Comparison of ENCODE assay signal across 21 cellular contexts in genomic region chr1:43306688-43307457, GRCh38. TPM values are rescaled to one million over a fixed set of nuclear protein-coding genes. Genes with fewer than 3 reads are reported as not detected.
"Had no signal": no experiment of that assay in that cellular context is flagged by ENCODE, and none has a peak within 500 bp of the region (broad histone marks: within the 10 kb centered on the region; RNA-seq: fewer than 3 reads in every experiment).

No MANE protein-coding gene starts in this region.

- H3K27ac Mint-ChIP-seq: activated CD8-positive, alpha-beta T cell treated with anti-CD3 and anti-CD28 coated beads, Interleukin-2, amount 10 ng/mL, durations not matched to agents 7 days and 5 days; activated T-helper 1 cell treated with anti-CD3 and anti-CD28 coated beads, Interleukin-12 subunit alpha, Interleukin-12 subunit beta, Interleukin-2, Interleukin-4 antibody, amounts not matched to agents 30 ng/mL and 10 ng/mL and 1 ng/mL, durations not matched to agents 14 hours and 24 hours and 36 hours; WTC11 had no signal

- ATAC-seq: activated CD8-positive, alpha-beta T cell treated with anti-CD3 and anti-CD28 coated beads, Interleukin-2, amount 10 ng/mL, durations not matched to agents 7 days and 5 days; mucosa of descending colon; naive thymus-derived CD8-positive, alpha-beta T cell; psoas muscle; T-helper 17 cell; WTC11 had no signal

- H3K36me3 Mint-ChIP-seq: naive thymus-derived CD8-positive, alpha-beta T cell; type B pancreatic cell; WTC11 had no signal

- DNase-seq: activated CD4-positive, alpha-beta T cell treated with anti-CD3 and anti-CD28 coated beads for 48 hours; activated CD8-positive, alpha-beta memory T cell treated with anti-CD3 and anti-CD28 coated beads, Interleukin-2, amount 50 U/mL, for 48 hours; activated CD8-positive, alpha-beta T cell treated with anti-CD3 and anti-CD28 coated beads, Interleukin-2, amount 10 ng/mL, durations not matched to agents 7 days and 5 days; activated naive CD4-positive, alpha-beta T cell; colonic mucosa; effector CD4-positive, alpha-beta T cell; kidney glomerular epithelial cell; mammary epithelial cell; occipital lobe; psoas muscle; stimulated activated CD4-positive, alpha-beta T cell treated with anti-CD3 and anti-CD28 coated beads, Interleukin-12 subunit alpha, Interleukin-12 subunit beta, amount 100 ng/mL, for 4 hours; stimulated activated naive CD4-positive, alpha-beta T cell treated with Interleukin-2 at 50 U/mL for 16 hours; T-helper 17 cell had no signal

- H3K9me3 Mint-ChIP-seq: activated T-helper 1 cell treated with anti-CD3 and anti-CD28 coated beads, Interleukin-12 subunit alpha, Interleukin-12 subunit beta, Interleukin-2, Interleukin-4 antibody, amounts not matched to agents 30 ng/mL and 10 ng/mL and 1 ng/mL, durations not matched to agents 14 hours and 24 hours and 36 hours; naive thymus-derived CD8-positive, alpha-beta T cell; type B pancreatic cell; WTC11 had no signal

- H3K4me1 Mint-ChIP-seq: WTC11 had no signal

- H3K4me3 Mint-ChIP-seq: activated CD8-positive, alpha-beta T cell treated with anti-CD3 and anti-CD28 coated beads, Interleukin-2, amount 10 ng/mL, durations not matched to agents 7 days and 5 days; activated T-helper 1 cell treated with anti-CD3 and anti-CD28 coated beads, Interleukin-12 subunit alpha, Interleukin-12 subunit beta, Interleukin-2, Interleukin-4 antibody, amounts not matched to agents 30 ng/mL and 10 ng/mL and 1 ng/mL, durations not matched to agents 14 hours and 24 hours and 36 hours; naive thymus-derived CD8-positive, alpha-beta T cell; T-helper 17 cell; type B pancreatic cell; WTC11 had no signal

RNA-seq across cellular contexts. Expression of gene TIE1, which starts 6.1 kb away (rescaled TPM):
- total RNA-seq: mammary epithelial cell; naive thymus-derived CD8-positive, alpha-beta T cell; T-helper 17 cell had no signal

RNA-seq across cellular contexts. Expression of gene C1orf210, which starts 21.5 kb away (rescaled TPM):
- total RNA-seq: activated CD8-positive, alpha-beta T cell treated with anti-CD3 and anti-CD28 coated beads, Interleukin-2, amount 10 ng/mL, durations not matched to agents 7 days and 5 days; activated T-helper 1 cell treated with anti-CD3 and anti-CD28 coated beads, Interleukin-12 subunit alpha, Interleukin-12 subunit beta, Interleukin-2, Interleukin-4 antibody, amounts not matched to agents 30 ng/mL and 10 ng/mL and 1 ng/mL, durations not matched to agents 14 hours and 24 hours and 36 hours; naive thymus-derived CD8-positive, alpha-beta T cell; occipital lobe; psoas muscle; T-helper 17 cell had no signal

RNA-seq across cellular contexts. Expression of gene MPL, which starts 30.7 kb away (rescaled TPM):
- total RNA-seq: activated CD8-positive, alpha-beta T cell treated with anti-CD3 and anti-CD28 coated beads, Interleukin-2, amount 10 ng/mL, durations not matched to agents 7 days and 5 days; activated T-helper 1 cell treated with anti-CD3 and anti-CD28 coated beads, Interleukin-12 subunit alpha, Interleukin-12 subunit beta, Interleukin-2, Interleukin-4 antibody, amounts not matched to agents 30 ng/mL and 10 ng/mL and 1 ng/mL, durations not matched to agents 14 hours and 24 hours and 36 hours; astrocyte; cardiac muscle cell; hepatocyte; naive thymus-derived CD8-positive, alpha-beta T cell; occipital lobe had no signal

RNA-seq across cellular contexts. Expression of gene TMEM125, which starts 37.1 kb away (rescaled TPM):
- total RNA-seq: activated CD8-positive, alpha-beta T cell treated with anti-CD3 and anti-CD28 coated beads, Interleukin-2, amount 10 ng/mL, durations not matched to agents 7 days and 5 days; activated T-helper 1 cell treated with anti-CD3 and anti-CD28 coated beads, Interleukin-12 subunit alpha, Interleukin-12 subunit beta, Interleukin-2, Interleukin-4 antibody, amounts not matched to agents 30 ng/mL and 10 ng/mL and 1 ng/mL, durations not matched to agents 14 hours and 24 hours and 36 hours; naive thymus-derived CD8-positive, alpha-beta T cell; psoas muscle; T-helper 17 cell had no signal
